Comparison of ENCODE assay signal across 1 cellular context in genomic region chr1:207815466-207815865, GRCh38.
TF ChIP-seq lines count a peak whose summit lies in the region.

No MANE protein-coding gene starts in this region.

TF ChIP-seq in liver, 16 proteins besides CTCF, POLR2A, EP300 and RAD21 (continued from another document):
- TF ChIP-seq REST (IDR thresholded peaks at IDR 0.05) (no peak), NR2F2 (IDR thresholded peaks at IDR 0.05) (no peak), MAX (IDR thresholded peaks at IDR 0.05) (no peak)
